ENCODE assay signal across 14 cellular contexts in the genomic region with DNA sequence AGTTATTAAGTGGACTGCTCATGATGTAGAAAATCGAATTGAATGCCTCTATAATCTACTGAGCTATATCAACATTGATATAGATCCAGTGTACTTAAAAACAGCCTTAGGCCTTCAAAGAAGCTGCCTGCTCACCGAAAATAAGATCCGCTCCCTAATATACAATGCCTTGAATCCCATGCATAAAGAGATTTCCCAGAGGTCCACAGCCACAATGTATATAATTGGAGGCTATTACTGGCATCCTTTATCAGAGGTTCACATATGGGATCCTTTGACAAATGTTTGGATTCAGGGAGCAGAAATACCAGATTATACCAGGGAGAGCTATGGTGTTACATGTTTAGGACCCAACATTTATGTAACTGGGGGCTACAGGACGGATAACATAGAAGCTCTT. TPM values are rescaled to one million over a fixed set of nuclear protein-coding genes. Genes with fewer than 3 reads are reported as not detected.
DNase-seq lines count a peak whose midpoint lies in the region; ATAC-seq and TF ChIP-seq lines count a peak whose summit lies in the region.
"Had no signal": no experiment of that assay in that cellular context is flagged by ENCODE, and none has a peak within 500 bp of the region (broad histone marks: within the 10 kb centered on the region; RNA-seq: fewer than 3 reads in every experiment).

No MANE protein-coding gene starts in this region.

- no peaks in the 10 kb centered on the region for H3K36me3 ChIP-seq in heart right ventricle
- peaks cover 36% of the 10 kb centered on the region for H3K36me3 ChIP-seq in SK-N-MC (ENCODE audit: insufficient read depth, low read length)
- H3K36me3 ChIP-seq in hepatocyte (replicated peaks; ENCODE audit: insufficient read depth, low read depth): no peaks in the 10 kb centered on the region
- no peaks in the 10 kb centered on the region for H3K36me3 ChIP-seq in stomach smooth muscle (ENCODE audit: control insufficient read depth in 2 of 2, insufficient read depth in 2 of 2, low read length in 2 of 2)
- H3K36me3 ChIP-seq: uterus had no signal

- intact Hi-C loops in heart right ventricle (cut with DNase I): loop anchor here in 1 of 10 donors (10.0 kb wide), 1 partner anchor 161 kb away; a partner anchor contains a TSS
- intact Hi-C loops in Right ventricle myocardium superior (cut with DNase I): no loop called here

- H3K79me2 ChIP-seq in hepatocyte: peaks cover 37% of the 10 kb centered on the region

- DNase-seq in heart right ventricle (no peak), Right ventricle myocardium superior (no peak), SK-N-MC (ENCODE audit: low read depth, low spot score) (no peak), hepatocyte (ENCODE audit: low spot score) (no peak), activated gamma-delta T cell (lab: John Stamatoyannopoulos, UW) (no peak), mucosa of gallbladder (ENCODE audit: low spot score) (no peak)
- DNase-seq: NCI-H226, uterus had no signal

- peak overlapping the region; percentile 94 for H3K9ac ChIP-seq in SK-N-MC (ENCODE audit: insufficient read length)
- H3K9ac ChIP-seq in stomach smooth muscle (ENCODE audit: low read length in 2 of 2): no peak overlapping the region

- H3K4me3 ChIP-seq in heart right ventricle (peak overlapping the region in 8 of 10 donors; percentile 12 to 73 (median 68)), SK-N-MC (peak overlapping the region; percentile 93), hepatocyte (no peak overlapping the region), stomach smooth muscle (ENCODE audit: low read length in 2 of 2) (peak overlapping the region; percentile 41 to 70)

- no peak overlapping the region for H2AFZ ChIP-seq in hepatocyte

- peaks cover 0 to 14% (median 0%) of the 10 kb centered on the region in 9 donors for H3K4me1 ChIP-seq in heart right ventricle
- peaks cover 17% of the 10 kb centered on the region for H3K4me1 ChIP-seq in hepatocyte (ENCODE audit: insufficient read depth)
- H3K4me1 ChIP-seq in stomach smooth muscle (ENCODE audit: control insufficient read depth, insufficient read depth, low read length): peaks cover 16% of the 10 kb centered on the region

- no peaks in the 10 kb centered on the region for H4K20me1 ChIP-seq in hepatocyte (ENCODE audit: insufficient read depth, poor library complexity, severe bottlenecking)

- H3K9me2 ChIP-seq in hepatocyte (replicated peaks; ENCODE audit: insufficient read depth): no peaks in the 10 kb centered on the region

- H3K9me3 ChIP-seq in heart right ventricle (no peaks in the 10 kb centered on the region), SK-N-MC (ENCODE audit: low read depth, low read length) (no peaks in the 10 kb centered on the region), hepatocyte (ENCODE audit: low read depth) (no peaks in the 10 kb centered on the region), stomach smooth muscle (ENCODE audit: control insufficient read depth in 2 of 2, low read length in 2 of 2) (no peaks in the 10 kb centered on the region)
- H3K9me3 ChIP-seq: uterus had no signal

- peaks cover 0 to 13% (median 0%) of the 10 kb centered on the region in 7 donors for H3K27me3 ChIP-seq in heart right ventricle
- H3K27me3 ChIP-seq in hepatocyte: no peaks in the 10 kb centered on the region
- no peaks in the 10 kb centered on the region for H3K27me3 ChIP-seq in stomach smooth muscle (ENCODE audit: control insufficient read depth in 1 of 2, insufficient read depth in 2 of 2, low read length in 2 of 2)
- H3K27me3 ChIP-seq: uterus had no signal

- WGBS in heart right ventricle, 2 donors: 84 to 88% methylated on average over 4 of the region's 4 CpGs
- WGBS in hepatocyte (ENCODE audit: low lambda C conversion rate, missing lambda C conversion rate): 88% methylated on average over 4 of the region's 4 CpGs

- no peak for ATAC-seq in heart right ventricle
- no peak for ATAC-seq in Right ventricle myocardium superior (ENCODE audit: poor library complexity)
- ATAC-seq in activated CD4-positive, CD25-positive, alpha-beta regulatory T cell treated with anti-CD3 and anti-CD28 coated beads, Interleukin-2, amount 50 U/mL, for 24 hours: no peak
- ATAC-seq: esophagus mucosa had no signal

- TF ChIP-seq CTCF in heart right ventricle (IDR thresholded peaks at IDR 0.05) (no peak), hepatocyte (IDR thresholded peaks at IDR 0.05; ENCODE audit: poor library complexity) (no peak)

- peak overlapping the region in 8 of 10 donors; percentile 7 to 65 (median 44) for H3K27ac ChIP-seq in heart right ventricle
- H3K27ac ChIP-seq in SK-N-MC: 0 out of 2 replicates have a peak overlapping the region, but pooled peaks have one; percentile 5
- H3K27ac ChIP-seq in hepatocyte: no peak overlapping the region
- H3K27ac ChIP-seq in stomach smooth muscle (ENCODE audit: low read length): no peak overlapping the region

- peak overlapping the region; percentile 90 for H3K4me2 ChIP-seq in hepatocyte

RNA-seq across cellular contexts. Expression of a gene that starts 2.0 kb away (rescaled TPM):
- total RNA-seq in heart right ventricle: 10 to 100 TPM in 4 of 10 donors, 1 to 10 TPM in 6; 6.8 to 18.6 (median 9.8) TPM
- polyA plus RNA-seq in heart right ventricle: 10 to 100 TPM in 1 of 2 donors, 1 to 10 TPM in 1; 7.5 to 14.0 TPM
- 23.0 TPM for total RNA-seq in Right ventricle myocardium superior
- 12.9 and 16.1 TPM in 2 replicates for total RNA-seq in hepatocyte
- 5.8 and 6.9 TPM in 2 replicates for polyA plus RNA-seq in hepatocyte
- total RNA-seq in mucosa of gallbladder: 15.9 TPM

RNA-seq across cellular contexts. Expression of a gene that starts 41.4 kb away (rescaled TPM):
- total RNA-seq in heart right ventricle (1 to 10 TPM; 1.4 to 4.1 (median 2.2) TPM), Right ventricle myocardium superior (3.3 TPM), hepatocyte (7.2 and 8.1 TPM in 2 replicates), mucosa of gallbladder (9.6 TPM)
- polyA plus RNA-seq in heart right ventricle (1 to 10 TPM; 1.1 to 1.4 TPM), hepatocyte (8.5 and 8.7 TPM in 2 replicates)

RNA-seq across cellular contexts. Expression of a gene that starts 41.4 kb away (rescaled TPM):
- not detected for total RNA-seq in heart right ventricle
- polyA plus RNA-seq in heart right ventricle: under 1 TPM; 0.14 to 0.29 TPM
- not detected for total RNA-seq in Right ventricle myocardium superior
- total RNA-seq in hepatocyte: 0.12 TPM in 1 of 2 replicates, not detected in the other
- 0.13 and 0.30 TPM in 2 replicates for polyA plus RNA-seq in hepatocyte
- 0.23 TPM for total RNA-seq in mucosa of gallbladder
- total RNA-seq: esophagus mucosa, M059J, myocyte, RPMI7951 had no signal

Comparison
In these comparisons a context has a peak if more than half of its experiments do, and no peak if none do; other contexts are left out.
1. H3K27ac ChIP-seq: peak in heart right ventricle (8 of 10) and SK-N-MC (single experiment); none in hepatocyte (single experiment) and stomach smooth muscle (single experiment).